Comparison of ENCODE assay signal across 8 cellular contexts in the genomic region with DNA sequence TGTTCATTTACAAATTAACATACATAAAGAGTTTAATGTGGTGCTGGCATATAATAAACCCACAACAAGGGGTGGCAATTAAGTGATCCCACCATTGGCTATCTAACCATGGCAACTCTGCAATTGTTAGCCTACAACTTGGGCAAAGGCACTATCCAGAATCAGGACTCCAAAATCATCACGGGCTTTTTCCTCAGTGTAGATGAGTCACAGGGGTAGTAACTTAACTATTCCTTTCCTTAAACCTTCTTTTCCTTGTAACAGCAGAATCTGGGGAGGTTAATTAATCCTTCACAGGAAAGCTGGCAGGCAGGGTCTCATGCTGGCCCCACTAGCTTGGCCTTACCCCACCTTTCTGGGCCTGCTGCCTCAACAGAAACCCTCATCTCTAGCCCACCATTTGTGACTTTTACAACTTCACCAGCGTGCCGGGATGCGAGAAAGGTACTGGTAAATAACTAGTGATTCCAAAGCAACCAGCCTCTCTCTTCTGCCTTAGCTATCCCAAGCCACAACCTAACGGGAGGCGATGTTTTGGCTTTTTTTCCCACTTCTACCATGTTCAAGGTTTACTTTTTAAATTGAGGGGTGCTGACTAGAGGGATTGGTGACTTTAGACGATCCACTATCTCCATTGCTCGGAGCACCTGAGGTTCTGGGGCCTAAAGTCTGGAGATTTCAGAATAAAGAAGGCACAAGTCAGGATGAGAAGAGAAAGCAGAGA. TPM values are rescaled to one million over a fixed set of nuclear protein-coding genes. Genes with fewer than 3 reads are reported as not detected.
A peak's percentile ranks its signal among the peaks of the same experiment; 100 is the strongest.
DNase-seq lines count a peak whose midpoint lies in the region; ATAC-seq, FAIRE-seq and TF ChIP-seq lines count a peak whose summit lies in the region.

No MANE protein-coding gene starts in this region.

- DNase-seq in ACHN (peak; percentile 30), bronchial epithelial cell (ENCODE audit: low read depth) (peak; percentile 15), anterior cingulate cortex (lab: John Stamatoyannopoulos, UW) (no peak), ecto neural progenitor cell (ENCODE audit: low spot score) (no peak), cortex of kidney (lab: John Stamatoyannopoulos, UW) (no peak)

- H3K9ac ChIP-seq in HUES48 (ENCODE audit: low read depth, low read length), result peak overlapping the region; percentile 92
- peak overlapping the region; percentile 79 for H3K9ac ChIP-seq in mucosa of stomach (ENCODE audit: low read length)

- no peak for ATAC-seq in HG02852 (IDR thresholded peaks at IDR 0.05; ENCODE audit: unreplicated experiment)

- H3K4me3 ChIP-seq in HUES48 (ENCODE audit: low read depth, low read length) (peak overlapping the region; percentile 79), bronchial epithelial cell (ENCODE audit: low read depth, low read length) (peak overlapping the region; percentile 74), mucosa of stomach (ENCODE audit: low read length) (peak overlapping the region; percentile 81)

- no peaks in the 10 kb centered on the region; the same call in 1 of the 2 replicates for H3K27me3 ChIP-seq in HUES48 (ENCODE audit: control insufficient read depth, insufficient read depth, low read length)
- no peaks in the 10 kb centered on the region for H3K27me3 ChIP-seq in bronchial epithelial cell (ENCODE audit: control insufficient read depth, insufficient read depth, low read length)
- no peaks in the 10 kb centered on the region for H3K27me3 ChIP-seq in mucosa of stomach (ENCODE audit: control insufficient read depth, insufficient read depth, low read length)

- H3K36me3 ChIP-seq in HUES48 (ENCODE audit: control insufficient read depth, insufficient read depth, low read length) (peaks cover 46% of the 10 kb centered on the region), bronchial epithelial cell (ENCODE audit: control insufficient read depth, insufficient read depth, low read length) (peaks cover 8% of the 10 kb centered on the region), mucosa of stomach (ENCODE audit: control insufficient read depth, insufficient read depth, low read length) (no peaks in the 10 kb centered on the region)

- H3K9me3 ChIP-seq in HUES48 (ENCODE audit: control insufficient read depth, insufficient read depth, low read length) (no peaks in the 10 kb centered on the region), mucosa of stomach (ENCODE audit: control insufficient read depth, low read length) (no peaks in the 10 kb centered on the region)

- no peak for FAIRE-seq in bronchial epithelial cell (lab: Jason Lieb, UNC)

- no peak for TF ChIP-seq CTCF in bronchial epithelial cell (IDR thresholded peaks at IDR 0.05; ENCODE audit: insufficient read depth, low read length, severe bottlenecking)

- peak overlapping the region; percentile 97 for H3K27ac ChIP-seq in HUES48 (ENCODE audit: low read depth, low read length)

- peaks cover 23% of the 10 kb centered on the region for H3K4me1 ChIP-seq in HUES48 (ENCODE audit: control insufficient read depth, insufficient read depth, low read length)
- peaks cover 17% of the 10 kb centered on the region for H3K4me1 ChIP-seq in mucosa of stomach (ENCODE audit: control insufficient read depth, insufficient read depth, low read length)

- in situ Hi-C loops in ACHN (cut with HindIII; ENCODE audit: low pct_ligation_motif_present, low pct_unique_long_range_greater_than_20kb, low sequenced_read_pairs), result loop anchor here (10.0 kb wide), 1 partner anchor 140 kb away; no protein-coding TSS in a partner anchor

RNA-seq across cellular contexts. Expression of a gene that starts 0.7 kb away (rescaled TPM):
- total RNA-seq in bronchial epithelial cell, result 91.7 and 121 TPM in 2 replicates

RNA-seq across cellular contexts. Expression of a gene that starts 49.0 kb away (rescaled TPM):
- total RNA-seq in bronchial epithelial cell, result 5.3 and 6.4 TPM in 2 replicates

RNA-seq across cellular contexts. Expression of a gene that starts 52.1 kb away (rescaled TPM):
- 35.3 and 45.6 TPM in 2 replicates for total RNA-seq in bronchial epithelial cell

Comparison
In these comparisons a context has a peak if more than half of its experiments do, and no peak if none do; other contexts are left out.
1. DNase-seq: peak in ACHN (single experiment) and bronchial epithelial cell (single experiment); none in anterior cingulate cortex (0 of 58), ecto neural progenitor cell (single experiment) and cortex of kidney (single experiment).
2. Peak in every context shown above with its lines, with median percentiles within 50 percentile points of each other: H3K4me3 ChIP-seq.